ENCODE assay signal across 8 cellular contexts in genomic region chr17:16398270-16399267, GRCh38. TPM values are rescaled to one million over a fixed set of nuclear protein-coding genes. Genes with fewer than 3 reads are reported as not detected.
DNase-seq lines count a peak whose midpoint lies in the region; ATAC-seq and TF ChIP-seq lines count a peak whose summit lies in the region.

No MANE protein-coding gene starts in this region.

- intact Hi-C loops in Panc1 (cut with micrococcal nuclease; ENCODE audit: unreplicated experiment), result no loop called here
- intact Hi-C loops in right lobe of liver (cut with DNase I), result no loop called here

- H3K36me3 ChIP-seq in HEK293 (ENCODE audit: control insufficient read depth in 2 of 2, insufficient read depth in 1 of 2, low read length in 2 of 2) (no peaks in the 10 kb centered on the region), Panc1 (ENCODE audit: control insufficient read depth, insufficient read depth, low read length) (no peaks in the 10 kb centered on the region), right lobe of liver (no peaks in the 10 kb centered on the region), neuronal stem cell (replicated peaks in 1 of 2; ENCODE audit: control insufficient read depth in 2 of 2, insufficient read depth in 2 of 2, low read length in 2 of 2) (no peaks in the 10 kb centered on the region), osteoblast (ENCODE audit: insufficient read depth, low read length) (no peaks in the 10 kb centered on the region)

- H3K27ac ChIP-seq in HEK293 (ENCODE audit: extremely low read depth, low read depth, low read length) (peak overlapping the region; percentile 40; the same call in 1 of the 2 replicates), Panc1 (ENCODE audit: low read length) (0 out of 2 replicates have a peak overlapping the region, but pooled peaks have one; percentile 13), right lobe of liver (peak overlapping the region; percentile 57 to 95 (median 85)), neuronal stem cell (replicated peaks; ENCODE audit: low read length) (no peak overlapping the region), osteoblast (ENCODE audit: low read depth, low read length) (no peak overlapping the region)

- H4K8ac ChIP-seq in neuronal stem cell (ENCODE audit: low read depth, low read length), result no peak overlapping the region

- H3K4me1 ChIP-seq in HEK293 (ENCODE audit: control insufficient read depth, insufficient read depth, low read length) (peaks cover 4% of the 10 kb centered on the region), Panc1 (ENCODE audit: control insufficient read depth, insufficient read depth, low read length) (peaks cover 3% of the 10 kb centered on the region), right lobe of liver (peaks cover 0 to 44% (median 16%) of the 10 kb centered on the region in 4 donors), neuronal stem cell (ENCODE audit: control insufficient read depth in 2 of 2, insufficient read depth in 1 of 2, low read depth in 1 of 2, low read length in 2 of 2) (no peaks in the 10 kb centered on the region), osteoblast (ENCODE audit: insufficient read depth, low read length) (no peaks in the 10 kb centered on the region)

- no peak overlapping the region for H3K14ac ChIP-seq in neuronal stem cell (ENCODE audit: low read length)

- no peaks in the 10 kb centered on the region for H4K20me1 ChIP-seq in osteoblast (ENCODE audit: insufficient read depth, low read length)

- no TSS peak for BruUV-seq in Panc1 (replicated peaks; lab: Mats Ljungman, UMichigan)

- CTCF ChIA-PET in HEK293 (lab: Yijun Ruan, JAX), result interaction anchor here (1.1 kb wide), 1 partner anchor 17 kb away, joined by 3 read pairs; the partner anchor contains the start of gene TRPV2
- CTCF ChIA-PET in Panc1 (lab: Charles Lee), result no interaction called here

- no peak overlapping the region for H2BK12ac ChIP-seq in neuronal stem cell (ENCODE audit: low read length)

- H2AK5ac ChIP-seq in neuronal stem cell (ENCODE audit: low read depth, low read length), result no peak overlapping the region

- no peaks in the 10 kb centered on the region for H3K9me3 ChIP-seq in HEK293 (ENCODE audit: control insufficient read depth, insufficient read depth, low read depth, low read length)
- no peaks in the 10 kb centered on the region for H3K9me3 ChIP-seq in Panc1 (ENCODE audit: control insufficient read depth, insufficient read depth, low read depth, low read length)
- no peaks in the 10 kb centered on the region for H3K9me3 ChIP-seq in right lobe of liver
- H3K9me3 ChIP-seq in neuronal stem cell (replicated peaks in 1 of 2; ENCODE audit: control insufficient read depth in 2 of 2, insufficient read depth in 1 of 2, low read depth in 1 of 2, low read length in 2 of 2), result no peaks in the 10 kb centered on the region
- H3K9me3 ChIP-seq in osteoblast (ENCODE audit: low read depth, low read length), result no peaks in the 10 kb centered on the region

- no peak overlapping the region for H4K91ac ChIP-seq in neuronal stem cell (ENCODE audit: low read depth, low read length, poor library complexity)

- TF ChIP-seq POLR2A in right lobe of liver (IDR thresholded peaks at IDR 0.05), result no peak

- H3K4me2 ChIP-seq in neuronal stem cell (ENCODE audit: insufficient read depth, low read length, poor library complexity, severe bottlenecking) (no peak overlapping the region), osteoblast (ENCODE audit: insufficient read depth, low read length) (no peak overlapping the region)

- H2BK120ac ChIP-seq in neuronal stem cell (ENCODE audit: low read depth, low read length), result no peak overlapping the region

- no peak overlapping the region for H2BK15ac ChIP-seq in neuronal stem cell (ENCODE audit: low read length)

- no peak overlapping the region for H2AFZ ChIP-seq in neuronal stem cell (ENCODE audit: low read length)
- H2AFZ ChIP-seq in osteoblast (ENCODE audit: low read length), result no peak overlapping the region

- H3K4me3 ChIP-seq in HEK293 (ENCODE audit: low read depth, low read length) (no peak overlapping the region), Panc1 (ENCODE audit: low read depth in 2 of 2, low read length in 2 of 2) (0 out of 4 replicates have a peak overlapping the region, but pooled peaks of 1 of the 2 experiments have one; percentile 8), right lobe of liver (no peak overlapping the region), neuronal stem cell (ENCODE audit: low read length in 2 of 2) (no peak overlapping the region), osteoblast (ENCODE audit: insufficient read depth, low read length) (no peak overlapping the region)

- 19% methylated on average over 9 of the region's 9 CpGs for WGBS in right lobe of liver (ENCODE audit: insufficient coverage, low coverage, low lambda C conversion rate, missing lambda C conversion rate)
- WGBS in neuronal stem cell (ENCODE audit: extremely low coverage in 2 of 2, insufficient read length in 2 of 2, insufficient replicate concordance in 1 of 2), 2 donors, result no CpG with 5 or more reads among the region's 9 CpGs

- DNase-seq in Panc1 (ENCODE audit: low read depth, low spot score) (no peak), right lobe of liver (peak in 1 of 3 donors; percentile 60), T1000 (lab: John Stamatoyannopoulos, UW) (no peak), neuronal stem cell (ENCODE audit: low spot score) (no peak), osteoblast (ENCODE audit: insufficient read length, low spot score, missing footprints) (no peak)

- H3K9ac ChIP-seq in neuronal stem cell (ENCODE audit: low read depth, low read length, poor library complexity), result no peak overlapping the region

- H2BK5ac ChIP-seq in neuronal stem cell (ENCODE audit: low read length), result no peak overlapping the region

- H3K4ac ChIP-seq in neuronal stem cell (ENCODE audit: low read length), result no peak overlapping the region

- in situ Hi-C loops in Panc1 (cut with HindIII; ENCODE audit: low pct_unique_long_range_greater_than_20kb, low sequenced_read_pairs), result no loop called here

- H3K23ac ChIP-seq in neuronal stem cell (ENCODE audit: low read depth, low read length, poor library complexity), result no peak overlapping the region

- POLR2A ChIA-PET in HEK293 (lab: Yijun Ruan, JAX) (no interaction called here), Panc1 (lab: Charles Lee) (no interaction called here)

- H3K79me2 ChIP-seq in osteoblast (ENCODE audit: insufficient read depth, low read length), result no peaks in the 10 kb centered on the region

- no peak overlapping the region for H3K18ac ChIP-seq in neuronal stem cell (ENCODE audit: low read length)

- no peak for TF ChIP-seq CTCF in HEK293 (tag by site-specific recombination; IDR thresholded peaks at IDR 0.05)
- no peak for TF ChIP-seq CTCF in Panc1 (IDR thresholded peaks at IDR 0.05)
- no peak for TF ChIP-seq CTCF in right lobe of liver (IDR thresholded peaks at IDR 0.05)
- no peak for TF ChIP-seq CTCF in osteoblast (IDR thresholded peaks at IDR 0.05; ENCODE audit: extremely low read depth, low read depth, low read length)

- peak; percentile 89 for ATAC-seq in GM18861 (IDR thresholded peaks at IDR 0.05; ENCODE audit: unreplicated experiment)
- peak; percentile 78 for ATAC-seq in Panc1
- peak; percentile 85 to 93 (median 87) for ATAC-seq in right lobe of liver
- ATAC-seq in GM18519 (IDR thresholded peaks at IDR 0.05; ENCODE audit: low FRiP score, unreplicated experiment), result no peak

- no peaks in the 10 kb centered on the region for H3K79me1 ChIP-seq in neuronal stem cell (ENCODE audit: low read depth, low read length)

- H3K27me3 ChIP-seq in Panc1 (ENCODE audit: control insufficient read depth, insufficient read depth, low read length) (no peaks in the 10 kb centered on the region), right lobe of liver (no peaks in the 10 kb centered on the region), neuronal stem cell (ENCODE audit: control insufficient read depth in 3 of 3, insufficient read depth in 3 of 3, low read depth in 1 of 3, low read length in 3 of 3) (no peaks in the 10 kb centered on the region), osteoblast (ENCODE audit: insufficient read depth, low read length) (no peaks in the 10 kb centered on the region)

TF ChIP-seq in HEK293, 187 proteins besides CTCF, POLR2A, EP300 and RAD21 (continues in another document):
- 0 out of 2 replicates have a peak, but pooled peaks have one; percentile 9 for TF ChIP-seq ZNF335 (tag by site-specific recombination; conservative IDR thresholded peaks at IDR 0.05)
- no peak for TF ChIP-seq ZNF302 (tag by site-specific recombination; IDR thresholded peaks at IDR 0.05; ENCODE audit: low read depth)
- TF ChIP-seq SP2 (tag by site-specific recombination; IDR thresholded peaks at IDR 0.05), result no peak
- no peak for TF ChIP-seq ZSCAN5A (tag by site-specific recombination; IDR thresholded peaks at IDR 0.05)
- no peak for TF ChIP-seq BCL11A (tag by site-specific recombination; IDR thresholded peaks at IDR 0.05; ENCODE audit: low read depth)
- TF ChIP-seq EGR2 (tag by site-specific recombination; IDR thresholded peaks at IDR 0.05; ENCODE audit: low read depth), result no peak
- TF ChIP-seq ZNF404 (tag by site-specific recombination; IDR thresholded peaks at IDR 0.05), result no peak

RNA-seq across cellular contexts. Expression of gene TRPV2, which starts 16.8 kb away (rescaled TPM):
- total RNA-seq in Panc1 (2021; ENCODE audit: unreplicated experiment) (34.9 TPM), right lobe of liver (1 to 10 TPM; 3.3 to 8.2 (median 4.8) TPM), osteoblast (62.5 and 71.3 TPM in 2 replicates)
- 50.8 TPM for polyA plus RNA-seq in Panc1 (2012; ENCODE audit: insufficient read length)
- polyA plus RNA-seq in neuronal stem cell (2013, experiment 1 of 2), result 0.36 TPM
- 0.30 TPM for polyA plus RNA-seq in neuronal stem cell (2013, experiment 2 of 2)

RNA-seq across cellular contexts. Expression of gene UBB, which starts 17.7 kb away (rescaled TPM):
- 1,654 TPM for total RNA-seq in Panc1 (2021; ENCODE audit: unreplicated experiment)
- polyA plus RNA-seq in Panc1 (2012; ENCODE audit: insufficient read length), result 2,068 TPM
- total RNA-seq in right lobe of liver, result 1,000 to 10,000 TPM; 1,045 to 2,319 (median 1,420) TPM
- 3,085 TPM for polyA plus RNA-seq in neuronal stem cell (2013, experiment 1 of 2)
- polyA plus RNA-seq in neuronal stem cell (2013, experiment 2 of 2), result 3,088 TPM
- 1,190 and 1,199 TPM in 2 replicates for total RNA-seq in osteoblast

RNA-seq across cellular contexts. Expression of gene CENPV, which starts 45.3 kb away (rescaled TPM):
- total RNA-seq in Panc1 (2021; ENCODE audit: unreplicated experiment) (64.6 TPM), right lobe of liver (10 to 100 TPM; 19.8 to 34.5 (median 24.8) TPM), osteoblast (5.1 and 6.8 TPM in 2 replicates)
- polyA plus RNA-seq in Panc1 (2012; ENCODE audit: insufficient read length), result 43.9 TPM
- polyA plus RNA-seq in neuronal stem cell (2013, experiment 1 of 2), result 736 TPM
- polyA plus RNA-seq in neuronal stem cell (2013, experiment 2 of 2), result 716 TPM

Comparison
In these comparisons a context has a peak if more than half of its experiments do, and no peak if none do; other contexts are left out.
1. H3K27ac ChIP-seq: peak in HEK293 (single experiment), Panc1 (single experiment) and right lobe of liver (3 of 3); none in neuronal stem cell (single experiment) and osteoblast (single experiment).